3 cellular contexts compared by ENCODE assay signal in genomic region chr1:56610770-56611169, GRCh38. TPM values are rescaled to one million over a fixed set of nuclear protein-coding genes. Genes with fewer than 3 reads are reported as not detected.
"Had no signal": no experiment of that assay in that cellular context is flagged by ENCODE, and none has a peak within 500 bp of the region (broad histone marks: within the 10 kb centered on the region; RNA-seq: fewer than 3 reads in every experiment).

No MANE protein-coding gene starts in this region.

RNA-seq across cellular contexts. Expression of gene PRKAA2, which starts 34.3 kb away (rescaled TPM):
- total RNA-seq: HT-29, K562 had no signal
- polyA plus RNA-seq: IgD-negative memory B cell had no signal
